ENCODE assay signal across 11 cellular contexts in genomic region chr1:12339410-12339809, GRCh38.
A peak's percentile ranks its signal among the peaks of the same experiment; 100 is the strongest.
DNase-seq lines count a peak whose midpoint lies in the region; ATAC-seq and TF ChIP-seq lines count a peak whose summit lies in the region.
"Had no signal": no experiment of that assay in that cellular context is flagged by ENCODE, and none has a peak within 500 bp of the region (broad histone marks: within the 10 kb centered on the region; RNA-seq: fewer than 3 reads in every experiment).

No MANE protein-coding gene starts in this region.

- intact Hi-C loops in body of pancreas (cut with DNase I) (no loop called here), testis (cut with DNase I; ENCODE audit: low total_unique reads) (no loop called here)

- no peak for DNase-seq in HFF-Myc (ENCODE audit: extremely low read depth, low read depth)
- peak in 2 of 4 donors; percentile 14 to 24 for DNase-seq in body of pancreas
- peak; percentile 31 for DNase-seq in iPS-NIHi7 (ENCODE audit: extremely low spot score)
- no peak for DNase-seq in testis
- DNase-seq in NCI-H1417 treated with DMSO at 0.1 percent for 48 hours (lab: John Stamatoyannopoulos, UW): no peak
- DNase-seq in NCI-H146 (lab: John Stamatoyannopoulos, UW): no peak
- DNase-seq: activated CD4-positive, alpha-beta T cell treated with anti-CD3 and anti-CD28 coated beads, Interleukin-2, amount 10 ng/mL, durations not matched to agents 24 days and 14 days; activated naive CD8-positive, alpha-beta T cell treated with anti-CD3 and anti-CD28 coated beads for 36 hours; GF-D8 had no signal

- H3K27me3 ChIP-seq in body of pancreas: no peaks in the 10 kb centered on the region
- no peaks in the 10 kb centered on the region for H3K27me3 ChIP-seq in testis

- H3K4me1 ChIP-seq in body of pancreas: peaks cover 89% of the 10 kb centered on the region
- H3K4me1 ChIP-seq in testis: peaks cover 50% of the 10 kb centered on the region

- H3K36me3 ChIP-seq in body of pancreas (replicated peaks in 1 of 2; ENCODE audit: insufficient read depth in 1 of 2, low read depth in 2 of 2): no peaks in the 10 kb centered on the region
- no peaks in the 10 kb centered on the region for H3K36me3 ChIP-seq in testis (ENCODE audit: low read depth, missing control alignments)

- H3K9me3 ChIP-seq in body of pancreas (no peaks in the 10 kb centered on the region), testis (no peaks in the 10 kb centered on the region)

- peak overlapping the region; percentile 4 to 49 (median 17) for H3K27ac ChIP-seq in body of pancreas
- peak overlapping the region; percentile 1 to 69 for H3K27ac ChIP-seq in testis
- H3K27ac ChIP-seq: RWPE1 had no signal

- peak; percentile 27 for TF ChIP-seq CTCF in HFF-Myc (IDR thresholded peaks at IDR 0.05; ENCODE audit: low read depth, low read length, missing control alignments)
- peak in 4 of 7 experiments; percentile 11 to 29 (median 25) for TF ChIP-seq CTCF in body of pancreas (IDR thresholded peaks at IDR 0.05)
- TF ChIP-seq CTCF in testis (IDR thresholded peaks at IDR 0.05): peak in 1 of 3 experiments; percentile 22

- WGBS in body of pancreas, 2 donors: 33 to 49% methylated on average over 3 of the region's 3 CpGs
- 54 to 65% methylated on average over 3 of the region's 3 CpGs for WGBS in testis, 2 donors

- TF ChIP-seq POLR2A in body of pancreas (IDR thresholded peaks at IDR 0.05) (no peak), testis (IDR thresholded peaks at IDR 0.05) (no peak)

- H3K4me3 ChIP-seq in HFF-Myc (replicated peaks; ENCODE audit: low read depth, low read length): no peak overlapping the region
- H3K4me3 ChIP-seq in body of pancreas: no peak overlapping the region
- H3K4me3 ChIP-seq in testis: no peak overlapping the region

- no peak for ATAC-seq in body of pancreas
- ATAC-seq in HG03196 (IDR thresholded peaks at IDR 0.05; ENCODE audit: unreplicated experiment): no peak
